ENCODE assay signal across 12 cellular contexts in the genomic region with DNA sequence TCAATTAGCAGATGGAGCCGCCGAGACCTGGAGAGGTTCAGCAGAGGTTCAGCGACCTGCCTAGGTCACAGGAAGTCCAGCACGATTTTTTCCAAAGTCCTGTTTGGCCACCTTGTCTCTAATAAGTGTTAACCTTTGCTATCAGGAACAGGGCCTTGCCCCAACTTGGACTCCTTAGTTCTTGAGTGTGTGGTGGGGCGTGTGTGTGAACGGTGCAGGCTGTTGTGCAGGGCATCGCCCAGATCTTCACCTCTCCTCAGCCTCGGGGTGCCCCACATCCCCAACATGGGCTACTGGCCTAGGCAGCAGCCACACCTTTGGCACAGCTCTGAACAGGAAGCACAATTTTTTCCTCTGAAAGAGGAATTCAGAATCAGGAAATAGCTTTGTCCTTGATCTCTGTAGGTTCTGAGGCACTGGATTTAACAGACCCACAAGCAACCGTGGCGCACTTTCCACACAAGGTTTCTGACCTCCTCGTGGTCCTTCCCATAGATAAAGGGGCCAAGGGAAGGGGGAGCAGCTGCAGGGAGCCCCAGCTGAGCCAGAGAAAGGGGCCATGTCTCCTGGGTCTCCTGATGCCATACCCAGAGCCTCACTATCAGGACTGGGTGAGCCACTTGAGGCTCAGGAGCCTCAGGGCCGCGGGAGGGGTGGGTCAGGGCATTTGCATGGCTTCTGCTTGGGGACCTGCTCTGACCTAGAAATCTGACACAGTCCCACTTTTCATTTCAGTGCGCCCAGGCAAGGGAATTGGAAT. TPM values are rescaled to one million over a fixed set of nuclear protein-coding genes. Genes with fewer than 3 reads are reported as not detected.
DNase-seq lines count a peak whose midpoint lies in the region; ATAC-seq and TF ChIP-seq lines count a peak whose summit lies in the region.
"Had no signal": no experiment of that assay in that cellular context is flagged by ENCODE, and none has a peak within 500 bp of the region (broad histone marks: within the 10 kb centered on the region; RNA-seq: fewer than 3 reads in every experiment).

No MANE protein-coding gene starts in this region.

- DNase-seq in CD4-positive, alpha-beta memory T cell = no peak
- peak in 1 of 3 donors; percentile 57 for DNase-seq in right cardiac atrium
- DNase-seq in sciatic nerve (ENCODE audit: low spot score) = peak; percentile 46
- DNase-seq: DMS53, NCI-H2029 treated with DMSO at 0.1 percent for 48 hours, SHP77 had no signal

- CTCF ChIA-PET in CD4-positive, alpha-beta memory T cell (lab: Charles Lee; ENCODE audit: partially characterized antibody) = interaction anchor here (1.7 kb wide), 1 partner anchor 21 kb away, joined by 4 read pairs; no protein-coding TSS in a partner anchor

- peaks cover 38 to 76% (median 56%) of the 10 kb centered on the region in 4 donors for H3K4me1 Mint-ChIP-seq in CD4-positive, alpha-beta memory T cell

- no peak overlapping the region for H3K4me3 ChIP-seq in CD4-positive, alpha-beta memory T cell (ENCODE audit: low read length in 2 of 2)
- no peak overlapping the region for H3K4me3 ChIP-seq in right cardiac atrium (ENCODE audit: low read length)
- H3K4me3 ChIP-seq: testis had no signal

- POLR2A ChIA-PET in CD4-positive, alpha-beta memory T cell (lab: Charles Lee; ENCODE audit: partially characterized antibody) = interaction anchor here (0.8 kb wide), 1 partner anchor 9 kb away, joined by 3 read pairs; no protein-coding TSS in a partner anchor

- no peak for TF ChIP-seq CTCF in VCaP (conservative IDR thresholded peaks at IDR 0.05)

- H3K36me3 Mint-ChIP-seq in CD4-positive, alpha-beta memory T cell = peaks cover 0 to 7% of the 10 kb centered on the region in 2 donors

- H3K36me3 ChIP-seq in CD4-positive, alpha-beta memory T cell (ENCODE audit: insufficient read depth, low read length) = peaks cover 12% of the 10 kb centered on the region

- peaks cover 51% of the 10 kb centered on the region for H3K4me1 ChIP-seq in CD4-positive, alpha-beta memory T cell (ENCODE audit: insufficient read depth, low read length)
- H3K4me1 ChIP-seq in right cardiac atrium (ENCODE audit: control insufficient read depth, insufficient read depth, low read length) = peaks cover 56% of the 10 kb centered on the region

- no peak overlapping the region for H3K27ac ChIP-seq in CD4-positive, alpha-beta memory T cell (ENCODE audit: low read depth, low read length)
- peak overlapping the region; percentile 5; the same call in 1 of the 2 replicates for H3K27ac ChIP-seq in VCaP
- H3K27ac ChIP-seq in right cardiac atrium (ENCODE audit: low read length) = peak overlapping the region; percentile 54

- H3K27ac Mint-ChIP-seq in CD4-positive, alpha-beta memory T cell = peak overlapping the region; percentile 30 to 86 (median 49)

- no peaks in the 10 kb centered on the region for H3K27me3 Mint-ChIP-seq in CD4-positive, alpha-beta memory T cell

- no peaks in the 10 kb centered on the region for H3K9me3 ChIP-seq in CD4-positive, alpha-beta memory T cell (ENCODE audit: control insufficient read depth in 1 of 2, low read length in 2 of 2)
- no peaks in the 10 kb centered on the region for H3K9me3 ChIP-seq in right cardiac atrium (ENCODE audit: control insufficient read depth, low read length)
- H3K9me3 ChIP-seq: testis had no signal

- H3K4me3 Mint-ChIP-seq in CD4-positive, alpha-beta memory T cell = peak overlapping the region in 5 of 8 donors; percentile 11 to 64 (median 39)

- ATAC-seq in right cardiac atrium (peak; percentile 46 to 74), sciatic nerve (peak; percentile 11), HG02571 (IDR thresholded peaks at IDR 0.05; ENCODE audit: unreplicated experiment) (no peak), GM18867 (IDR thresholded peaks at IDR 0.05; ENCODE audit: unreplicated experiment) (no peak), HG03097 (IDR thresholded peaks at IDR 0.05; ENCODE audit: low FRiP score, unreplicated experiment) (no peak), GM21423 (IDR thresholded peaks at IDR 0.05; ENCODE audit: unreplicated experiment) (no peak)

- intact Hi-C loops in CD4-positive, alpha-beta memory T cell (cut with micrococcal nuclease) = no loop called here
- intact Hi-C loops in right cardiac atrium (cut with DNase I) (no loop called here), sciatic nerve (cut with DNase I) (no loop called here)

- WGBS in right cardiac atrium = 43% methylated on average over 14 of the region's 14 CpGs

- no peaks in the 10 kb centered on the region for H3K9me3 Mint-ChIP-seq in CD4-positive, alpha-beta memory T cell

- H3K27me3 ChIP-seq in CD4-positive, alpha-beta memory T cell (ENCODE audit: insufficient read depth, low read length) = no peaks in the 10 kb centered on the region
- no peaks in the 10 kb centered on the region for H3K27me3 ChIP-seq in right cardiac atrium (ENCODE audit: control insufficient read depth, insufficient read depth)
- H3K27me3 ChIP-seq: testis had no signal

RNA-seq across cellular contexts. Expression of gene MPRIP, which starts 10.4 kb away (rescaled TPM):
- 100 to 1,000 TPM; 250 to 255 TPM for total RNA-seq in CD4-positive, alpha-beta memory T cell
- polyA plus RNA-seq in CD4-positive, alpha-beta memory T cell = 10 to 100 TPM; 48.4 to 53.2 TPM
- total RNA-seq in right cardiac atrium (100 to 1,000 TPM; 295 to 331 (median 321) TPM), sciatic nerve (500 TPM)
- 228 TPM for polyA plus RNA-seq in right cardiac atrium

Comparison
In these comparisons a context has a peak if more than half of its experiments do, and no peak if none do; other contexts are left out.
1. ATAC-seq: peak in right cardiac atrium (2 of 2) and sciatic nerve (single experiment); none in HG02571 (single experiment), GM18867 (single experiment), HG03097 (single experiment) and GM21423 (single experiment).